ENCODE assay signal across 11 cellular contexts in genomic region chr18:79401494-79402208, GRCh38. TPM values are rescaled to one million over a fixed set of nuclear protein-coding genes. Genes with fewer than 3 reads are reported as not detected.
DNase-seq lines count a peak whose midpoint lies in the region; ATAC-seq and TF ChIP-seq lines count a peak whose summit lies in the region.
"Had no signal": no experiment of that assay in that cellular context is flagged by ENCODE, and none has a peak within 500 bp of the region (broad histone marks: within the 10 kb centered on the region; RNA-seq: fewer than 3 reads in every experiment).

No MANE protein-coding gene starts in this region.

- in situ Hi-C loops in G401 (cut with HindIII; ENCODE audit: low sequenced_read_pairs) = no loop called here

- no peak overlapping the region for H2BK5ac ChIP-seq in mesenchymal stem cell (ENCODE audit: low read depth, low read length, poor library complexity, severe bottlenecking)

- H3K4me3 ChIP-seq in mesenchymal stem cell (ENCODE audit: insufficient read depth in 1 of 2, low read depth in 1 of 2, low read length in 2 of 2) (peak overlapping the region in 1 of 2 experiments; percentile 75), tibial nerve (peak overlapping the region in 2 of 4 donors; percentile 76 to 86)

- H3K36me3 ChIP-seq in mesenchymal stem cell (ENCODE audit: control insufficient read depth in 1 of 2, insufficient read depth in 2 of 2, low read depth in 1 of 2, low read length in 2 of 2) (peaks cover 0 to 16% of the 10 kb centered on the region in 2 experiments), tibial nerve (no peaks in the 10 kb centered on the region)

- no peak for TF ChIP-seq POLR2A in tibial nerve (IDR thresholded peaks at IDR 0.05)

- DNase-seq in activated T-cell treated with anti-CD3 and anti-CD28 coated beads, Interleukin-2, amount 50 U/mL, for 24 hours = peak; percentile 61
- DNase-seq in activated T-cell treated with anti-CD3 and anti-CD28 coated beads for 4 hours (no peak), mesenchymal stem cell (no peak), tibial nerve (ENCODE audit: low spot score in 2 of 2) (no peak), HCEC 1CT (no peak), G401 (ENCODE audit: low spot score) (no peak), activated gamma-delta T cell treated with Interleukin-2 at 50 U/mL for 16 hours (no peak)
- DNase-seq in activated naive CD8-positive, alpha-beta T cell treated with anti-CD3 and anti-CD28 coated beads, Interleukin-2, amount 50 U/mL, for 24 hours = no peak
- DNase-seq: NCI-H1417 treated with DMSO at 0.1 percent for 48 hours, SIG-M5, testis had no signal

- no peaks in the 10 kb centered on the region for H3K27me3 Mint-ChIP-seq in activated T-cell treated with anti-CD3 and anti-CD28 coated beads, Interleukin-2, amount 50 U/mL, for 24 hours
- no peaks in the 10 kb centered on the region for H3K27me3 Mint-ChIP-seq in activated naive CD8-positive, alpha-beta T cell treated with anti-CD3 and anti-CD28 coated beads, Interleukin-2, amount 50 U/mL, for 24 hours

- TF ChIP-seq CTCF in tibial nerve (IDR thresholded peaks at IDR 0.05) = no peak

- ATAC-seq in activated naive CD8-positive, alpha-beta T cell treated with anti-CD3 and anti-CD28 coated beads, Interleukin-2, amount 50 U/mL, for 24 hours = no peak

- no peak overlapping the region for H3K4me2 ChIP-seq in mesenchymal stem cell (ENCODE audit: low read length, poor library complexity, severe bottlenecking)

- H3K4me3 Mint-ChIP-seq in activated T-cell treated with anti-CD3 and anti-CD28 coated beads, Interleukin-2, amount 50 U/mL, for 24 hours = peak overlapping the region; percentile 85
- peak overlapping the region; percentile 84 for H3K4me3 Mint-ChIP-seq in activated naive CD8-positive, alpha-beta T cell treated with anti-CD3 and anti-CD28 coated beads, Interleukin-2, amount 50 U/mL, for 24 hours

- H3K9me3 Mint-ChIP-seq in activated T-cell treated with anti-CD3 and anti-CD28 coated beads, Interleukin-2, amount 50 U/mL, for 24 hours = no peaks in the 10 kb centered on the region
- no peaks in the 10 kb centered on the region for H3K9me3 Mint-ChIP-seq in activated naive CD8-positive, alpha-beta T cell treated with anti-CD3 and anti-CD28 coated beads, Interleukin-2, amount 50 U/mL, for 24 hours

- peak overlapping the region; percentile 65 for H3K9ac ChIP-seq in mesenchymal stem cell (ENCODE audit: low read length)

- H2AFZ ChIP-seq in mesenchymal stem cell (ENCODE audit: low read depth, low read length) = no peak overlapping the region

- TF ChIP-seq EP300 in tibial nerve (IDR thresholded peaks at IDR 0.05) = no peak

- no peak overlapping the region for H2AK5ac ChIP-seq in mesenchymal stem cell (ENCODE audit: low read length, severe bottlenecking)

- H3K23ac ChIP-seq in mesenchymal stem cell (ENCODE audit: low read length in 2 of 2) = no peak overlapping the region

- no peak overlapping the region for H3K18ac ChIP-seq in mesenchymal stem cell (ENCODE audit: low read depth in 1 of 2, low read length in 2 of 2)

- H3K27ac Mint-ChIP-seq in activated T-cell treated with anti-CD3 and anti-CD28 coated beads, Interleukin-2, amount 50 U/mL, for 24 hours = peak overlapping the region; percentile 95
- peak overlapping the region; percentile 94 for H3K27ac Mint-ChIP-seq in activated naive CD8-positive, alpha-beta T cell treated with anti-CD3 and anti-CD28 coated beads, Interleukin-2, amount 50 U/mL, for 24 hours

- WGBS in mesenchymal stem cell = 90% methylated on average over 30 of the region's 32 CpGs
- WGBS in tibial nerve, 2 donors = 66 to 85% methylated on average over 9 to 28 of the region's 32 CpGs

- H4K91ac ChIP-seq in mesenchymal stem cell (ENCODE audit: low read length) = no peak overlapping the region

- H4K8ac ChIP-seq in mesenchymal stem cell (ENCODE audit: low read length) = no peak overlapping the region

- peaks cover 77% of the 10 kb centered on the region for H3K4me1 Mint-ChIP-seq in activated T-cell treated with anti-CD3 and anti-CD28 coated beads, Interleukin-2, amount 50 U/mL, for 24 hours (ENCODE audit: low read depth)
- H3K4me1 Mint-ChIP-seq in activated naive CD8-positive, alpha-beta T cell treated with anti-CD3 and anti-CD28 coated beads, Interleukin-2, amount 50 U/mL, for 24 hours = peaks cover 71% of the 10 kb centered on the region

- H3K4ac ChIP-seq in mesenchymal stem cell (ENCODE audit: low read depth in 1 of 2, low read length in 2 of 2) = no peak overlapping the region

- H3K4me1 ChIP-seq in mesenchymal stem cell (ENCODE audit: control insufficient read depth, insufficient read depth, low read depth, low read length) (peaks cover 24% of the 10 kb centered on the region), tibial nerve (peaks cover 3 to 89% (median 46%) of the 10 kb centered on the region in 4 donors)

- H3K27ac ChIP-seq in mesenchymal stem cell (ENCODE audit: low read length, poor library complexity, severe bottlenecking) = no peak overlapping the region
- peak overlapping the region; percentile 61 to 98 (median 94) for H3K27ac ChIP-seq in tibial nerve

- H3K27me3 ChIP-seq in mesenchymal stem cell (ENCODE audit: control insufficient read depth in 1 of 2, insufficient read depth in 1 of 2, low read length in 2 of 2) (peaks cover 0 to 52% of the 10 kb centered on the region in 2 experiments), tibial nerve (no peaks in the 10 kb centered on the region)
- H3K27me3 ChIP-seq: testis had no signal

- H2BK120ac ChIP-seq in mesenchymal stem cell (ENCODE audit: low read depth, low read length) = peak overlapping the region; percentile 64

- H2BK12ac ChIP-seq in mesenchymal stem cell (ENCODE audit: low read length in 2 of 2) = peak overlapping the region; percentile 21 to 25

- H2BK15ac ChIP-seq in mesenchymal stem cell (ENCODE audit: low read depth, poor library complexity, severe bottlenecking) = no peak overlapping the region

- no peak overlapping the region for H3K14ac ChIP-seq in mesenchymal stem cell (ENCODE audit: low read length in 2 of 2)

- H3K9me3 ChIP-seq in mesenchymal stem cell (ENCODE audit: control insufficient read depth, low read length) (no peaks in the 10 kb centered on the region), tibial nerve (no peaks in the 10 kb centered on the region)
- H3K9me3 ChIP-seq: testis had no signal

- H3K36me3 Mint-ChIP-seq in activated T-cell treated with anti-CD3 and anti-CD28 coated beads, Interleukin-2, amount 50 U/mL, for 24 hours (ENCODE audit: low read depth) = peaks cover 76% of the 10 kb centered on the region
- peaks cover 48% of the 10 kb centered on the region for H3K36me3 Mint-ChIP-seq in activated naive CD8-positive, alpha-beta T cell treated with anti-CD3 and anti-CD28 coated beads, Interleukin-2, amount 50 U/mL, for 24 hours (ENCODE audit: low read depth)

- peaks cover 7% of the 10 kb centered on the region for H3K79me1 ChIP-seq in mesenchymal stem cell (replicated peaks; ENCODE audit: low read length, poor library complexity, severe bottlenecking)

RNA-seq across cellular contexts. Expression of gene NFATC1, which starts 5.9 kb away (rescaled TPM):
- 9.9 TPM for polyA plus RNA-seq in mesenchymal stem cell (2013, experiment 1 of 2)
- polyA plus RNA-seq in mesenchymal stem cell (2013, experiment 2 of 2) = 10.1 TPM
- 10 to 100 TPM; 33.7 to 48.6 (median 37.8) TPM for total RNA-seq in tibial nerve
- total RNA-seq in G401 (2014; rRNA removed; shearing (Covaris generic)) = 6.8 and 11.9 TPM in 2 replicates
